In genomic region chr3:30696403-30696819, GRCh38 we compare ENCODE assay signal across 16 cellular contexts.
A peak's percentile ranks its signal among the peaks of the same experiment; 100 is the strongest.
DNase-seq lines count a peak whose midpoint lies in the region; ATAC-seq, FAIRE-seq and TF ChIP-seq lines count a peak whose summit lies in the region.
"Had no signal": no experiment of that assay in that cellular context is flagged by ENCODE, and none has a peak within 500 bp of the region (broad histone marks: within the 10 kb centered on the region; RNA-seq: fewer than 3 reads in every experiment).

No MANE protein-coding gene starts in this region.

- H3K4me3 ChIP-seq in HepG2 (replicated peaks in 1 of 3; ENCODE audit: insufficient read depth in 1 of 3, low read depth in 2 of 3, low read length in 3 of 3) (no peak overlapping the region), right lobe of liver (no peak overlapping the region)
- H3K4me3 ChIP-seq: testis had no signal

- H3K36me3 Mint-ChIP-seq in central memory CD8-positive, alpha-beta T cell (ENCODE audit: insufficient read depth) = peaks cover 35% of the 10 kb centered on the region

- H3K27ac Mint-ChIP-seq in central memory CD8-positive, alpha-beta T cell (ENCODE audit: low read depth) = peak overlapping the region; percentile 57

- no peak overlapping the region for H2AFZ ChIP-seq in HepG2 (ENCODE audit: low read length)

- in situ Hi-C loops in HepG2 (cut with HindIII; ENCODE audit: extremely low pct_ligation_motif_present, low pct_unique_long_range_greater_than_20kb) = no loop called here

- no peaks in the 10 kb centered on the region for H3K9me3 Mint-ChIP-seq in central memory CD8-positive, alpha-beta T cell

- CTCF ChIA-PET in HepG2 (lab: Yijun Ruan, JAX; ENCODE audit: low intra/inter-chr PET ratio, low total read pairs) = no interaction called here

- H3K4me2 ChIP-seq in HepG2 (ENCODE audit: low read depth, low read length) = no peak overlapping the region
- H3K4me2 ChIP-seq: SK-N-SH had no signal

- ATAC-seq in HepG2 (no peak), right lobe of liver (no peak), HG03565 (IDR thresholded peaks at IDR 0.05; ENCODE audit: unreplicated experiment) (no peak), HG03342 (IDR thresholded peaks at IDR 0.05; ENCODE audit: unreplicated experiment) (no peak)
- ATAC-seq in central memory CD8-positive, alpha-beta T cell (replicated peaks; ENCODE audit: extremely low read depth, poor library complexity, severe bottlenecking) = no peak
- ATAC-seq: foreskin keratinocyte had no signal

- H3K9ac ChIP-seq in HepG2 (ENCODE audit: insufficient read depth, low read depth, low read length) = no peak overlapping the region
- H3K9ac ChIP-seq: SK-N-SH had no signal

- WGBS in HepG2 (ENCODE audit: low lambda C conversion rate) = 84% methylated on average over 3 of the region's 3 CpGs
- WGBS in right lobe of liver (ENCODE audit: insufficient coverage, low coverage, low lambda C conversion rate, missing lambda C conversion rate) = 51% methylated on average over 3 of the region's 3 CpGs

- TF ChIP-seq RAD21 in HepG2 (CRISPR knock-in tag; IDR thresholded peaks at IDR 0.05) = no peak

- H3K27ac ChIP-seq in HepG2 (ENCODE audit: extremely low read length, insufficient read depth, low read length) (no peak overlapping the region), right lobe of liver (no peak overlapping the region)
- H3K27ac ChIP-seq: foreskin keratinocyte, testis had no signal

- no peak for FAIRE-seq in HepG2 (lab: Jason Lieb, UNC)
- FAIRE-seq: bronchial epithelial cell had no signal

- no peak for TF ChIP-seq EP300 in HepG2 (IDR thresholded peaks at IDR 0.05; ENCODE audit: low read depth in 2 of 2, low read length in 2 of 2)
- TF ChIP-seq EP300 in HepG2 (CRISPR knock-in tag; IDR thresholded peaks at IDR 0.05; ENCODE audit: borderline replicate concordance) = no peak

- intact Hi-C loops in HepG2 (cut with micrococcal nuclease; ENCODE audit: unreplicated experiment) (loop anchor here (10.0 kb wide), 1 partner anchor 202 kb away; no protein-coding TSS in a partner anchor), right lobe of liver (cut with DNase I) (no loop called here)

- H4K20me1 ChIP-seq in HepG2 (ENCODE audit: insufficient read depth, low read length) = peaks cover 15% of the 10 kb centered on the region

- no peak overlapping the region for H3K4me3 Mint-ChIP-seq in central memory CD8-positive, alpha-beta T cell

- H3K79me2 ChIP-seq in HepG2 (ENCODE audit: insufficient read depth, low read length) = no peaks in the 10 kb centered on the region

- POLR2A ChIA-PET in HepG2 (lab: Yijun Ruan, JAX) = interaction anchor here (0.8 kb wide), 1 partner anchor 25 kb away, joined by 4 read pairs; no protein-coding TSS in a partner anchor

- no TSS peak for BruUV-seq in HepG2 (replicated peaks; lab: Mats Ljungman, UMichigan)

- H3K36me3 ChIP-seq in HepG2 (replicated peaks in 1 of 2; ENCODE audit: control insufficient read depth in 1 of 2, insufficient read depth in 2 of 2, low read length in 2 of 2) (peaks cover 11 to 45% of the 10 kb centered on the region in 2 experiments), right lobe of liver (peaks cover 0 to 18% (median 2%) of the 10 kb centered on the region in 4 donors)

- no peaks in the 10 kb centered on the region for H3K27me3 Mint-ChIP-seq in central memory CD8-positive, alpha-beta T cell

- peak; percentile 40 to 49; a peak in 2 of 4 replicates for TF ChIP-seq POLR2A in HepG2 (IDR thresholded peaks at IDR 0.05; ENCODE audit: insufficient read depth in 1 of 2, low read depth in 2 of 2, low read length in 2 of 2)
- no peak for TF ChIP-seq POLR2A in right lobe of liver (IDR thresholded peaks at IDR 0.05)

- peaks cover 20% of the 10 kb centered on the region for H3K4me1 ChIP-seq in HepG2 (ENCODE audit: insufficient read depth, low read length)
- H3K4me1 ChIP-seq in right lobe of liver = peaks cover 0 to 22% (median 6%) of the 10 kb centered on the region in 4 donors
- H3K4me1 ChIP-seq: testis had no signal

- no peaks in the 10 kb centered on the region for H3K27me3 ChIP-seq in HepG2 (ENCODE audit: control insufficient read depth in 1 of 2, insufficient read depth in 2 of 2, low read length in 2 of 2)
- no peaks in the 10 kb centered on the region for H3K27me3 ChIP-seq in right lobe of liver
- H3K27me3 ChIP-seq: foreskin keratinocyte, testis had no signal

- TF ChIP-seq CTCF in HepG2 (CRISPR knock-in tag; IDR thresholded peaks at IDR 0.05) (no peak), right lobe of liver (IDR thresholded peaks at IDR 0.05) (no peak)

- no peak for DNase-seq in HepG2 (ENCODE audit: low spot score)
- DNase-seq in right lobe of liver = no peak
- DNase-seq in central memory CD8-positive, alpha-beta T cell (ENCODE audit: low spot score in 2 of 2) = no peak
- peak; percentile 51 for DNase-seq in myocyte (ENCODE audit: low read depth)
- DNase-seq in SHP77 (lab: John Stamatoyannopoulos, UW) = no peak
- DNase-seq in Kasumi-1 (lab: John Stamatoyannopoulos, UW) = no peak
- DNase-seq: activated gamma-delta T cell, foreskin keratinocyte, mesenchymal stem cell, NCI-H1694 treated with DMSO at 0.1 percent for 48 hours, NCI-H524, SK-N-SH, testis had no signal

- H3K9me3 ChIP-seq in HepG2 (ENCODE audit: low read length) (no peaks in the 10 kb centered on the region), right lobe of liver (no peaks in the 10 kb centered on the region)
- H3K9me3 ChIP-seq: SK-N-SH, testis had no signal

- H3K4me1 Mint-ChIP-seq in central memory CD8-positive, alpha-beta T cell = peaks cover 37% of the 10 kb centered on the region

TF ChIP-seq in HepG2, 621 proteins besides CTCF, POLR2A, EP300 and RAD21:
- TF ChIP-seq PAF1 (CRISPR knock-in tag; IDR thresholded peaks at IDR 0.05) (0 out of 2 replicates have a peak, but pooled peaks have one; percentile 20), POLR2G (IDR thresholded peaks at IDR 0.05; ENCODE audit: low read depth, low read length) (peak; percentile 83), TOPORS (CRISPR knock-in tag; IDR thresholded peaks at IDR 0.05) (0 out of 2 replicates have a peak, but pooled peaks have one; percentile 18), AGO2 (optimal IDR thresholded peaks at IDR 0.05; ENCODE audit: low read depth, low read length) (peak; percentile 87), POLR2AphosphoS5 (IDR thresholded peaks at IDR 0.05; ENCODE audit: low read depth, low read length) (peak; percentile 22), POLR2AphosphoS2 (IDR thresholded peaks at IDR 0.05; ENCODE audit: low read depth, low read length) (peak; percentile 83; the same call in 1 of the 2 replicates), TCF7 (IDR thresholded peaks at IDR 0.05; ENCODE audit: low read depth) (no peak), ZSCAN12 (CRISPR knock-in tag; IDR thresholded peaks at IDR 0.05) (no peak), ZFP41 (CRISPR knock-in tag; IDR thresholded peaks at IDR 0.05; ENCODE audit: borderline replicate concordance) (no peak), KDM2A (CRISPR knock-in tag; IDR thresholded peaks at IDR 0.05; ENCODE audit: borderline replicate concordance, low read depth) (peak; percentile 62; the same call in 1 of the 2 replicates), MED1 (CRISPR knock-in tag; IDR thresholded peaks at IDR 0.05) (0 out of 2 replicates have a peak, but pooled peaks have one; percentile 34), NFIC (IDR thresholded peaks at IDR 0.05; ENCODE audit: low read length) (0 out of 2 replicates have a peak, but pooled peaks have one; percentile 47), RBM22 (optimal IDR thresholded peaks at IDR 0.05; ENCODE audit: low read length) (peak; percentile 99)
TF ChIP-seq in HepG2: peak in this region for 10.
